In genomic region chr6:10520468-10520867, GRCh38 we compare ENCODE assay signal across 11 cellular contexts. TPM values are rescaled to one million over a fixed set of nuclear protein-coding genes. Genes with fewer than 3 reads are reported as not detected.
DNase-seq lines count a peak whose midpoint lies in the region; ATAC-seq, FAIRE-seq and TF ChIP-seq lines count a peak whose summit lies in the region.
"Had no signal": no experiment of that assay in that cellular context is flagged by ENCODE, and none has a peak within 500 bp of the region (broad histone marks: within the 10 kb centered on the region; RNA-seq: fewer than 3 reads in every experiment).

No MANE protein-coding gene starts in this region.

- H3K9me3 ChIP-seq in A549 = no peaks in the 10 kb centered on the region
- H3K9me3 ChIP-seq: BLaER1, HAP-1 had no signal

- H3K4me3 ChIP-seq in A549 = peak overlapping the region; percentile 34
- H3K4me3 ChIP-seq: BLaER1, HAP-1 had no signal

- POLR2A ChIA-PET in A549 (lab: Yijun Ruan, JAX) = interaction anchor here (1.3 to 1.8 kb wide), 3 partner anchors 10 to 202 kb away, joined by 3 to 7 read pairs (median 4); partner anchors contain the start of genes C6orf52, PAK1IP1 and TMEM14C
- POLR2A ChIA-PET in activated CD4-positive, alpha-beta T cell treated with anti-CD3 and anti-CD28 coated beads, Interleukin-2, amount 10 ng/mL, durations not matched to agents 7 days and 5 days (lab: Charles Lee) = no interaction called here

- peak overlapping the region; percentile 93 for H3K4me2 ChIP-seq in A549
- H3K4me2 ChIP-seq: BLaER1 had no signal

- H3K9me3 Mint-ChIP-seq in activated CD4-positive, alpha-beta T cell treated with anti-CD3 and anti-CD28 coated beads, Interleukin-2, amount 10 ng/mL, durations not matched to agents 7 days and 5 days = no peaks in the 10 kb centered on the region

- no peak for FAIRE-seq in A549 (lab: Jason Lieb, UNC)
- FAIRE-seq: RCC 7860 had no signal

- TF ChIP-seq CTCF in A549 (IDR thresholded peaks at IDR 0.05) = no peak

- TF ChIP-seq RAD21 in A549 (conservative IDR thresholded peaks at IDR 0.05 in 1 of 2, IDR thresholded peaks at IDR 0.05 in 1 of 2) = no peak

- peak; percentile 33 to 35; a peak in 5 of 6 replicates for ATAC-seq in A549
- ATAC-seq in HG02610 (IDR thresholded peaks at IDR 0.05; ENCODE audit: unreplicated experiment) = peak; percentile 30
- no peak for ATAC-seq in GM18517 (IDR thresholded peaks at IDR 0.05; ENCODE audit: unreplicated experiment)

- no peak overlapping the region for H3K4me3 Mint-ChIP-seq in activated CD4-positive, alpha-beta T cell treated with anti-CD3 and anti-CD28 coated beads, Interleukin-2, amount 10 ng/mL, durations not matched to agents 7 days and 5 days

- in situ Hi-C loops in G401 (cut with HindIII; ENCODE audit: low sequenced_read_pairs) = no loop called here

- TF ChIP-seq POLR2A in A549 (IDR thresholded peaks at IDR 0.05; ENCODE audit: low read length) = no peak

- peaks cover 10% of the 10 kb centered on the region for H3K4me1 Mint-ChIP-seq in activated CD4-positive, alpha-beta T cell treated with anti-CD3 and anti-CD28 coated beads, Interleukin-2, amount 10 ng/mL, durations not matched to agents 7 days and 5 days

- 14% methylated on average over 2 of the region's 2 CpGs for WGBS in A549 (ENCODE audit: missing lambda C conversion rate)

- DNase-seq in A549 (ENCODE audit: low read depth in 1 of 2, low spot score in 1 of 2) = no peak
- DNase-seq in SKM-1 (lab: John Stamatoyannopoulos, UW; ENCODE audit: unreplicated experiment) = peak; percentile 40
- peak; percentile 50 for DNase-seq in kidney tubule cell (ENCODE audit: low spot score)
- no peak for DNase-seq in activated CD4-positive, alpha-beta T cell treated with anti-CD3 and anti-CD28 coated beads, Interleukin-2, amount 10 ng/mL, durations not matched to agents 7 days and 5 days
- DNase-seq in G401 (ENCODE audit: low spot score) = no peak
- no peak for DNase-seq in mesenteric fat pad (ENCODE audit: low spot score)

- no peaks in the 10 kb centered on the region for H3K36me3 Mint-ChIP-seq in activated CD4-positive, alpha-beta T cell treated with anti-CD3 and anti-CD28 coated beads, Interleukin-2, amount 10 ng/mL, durations not matched to agents 7 days and 5 days (ENCODE audit: low read depth)

- no peaks in the 10 kb centered on the region for H3K27me3 Mint-ChIP-seq in activated CD4-positive, alpha-beta T cell treated with anti-CD3 and anti-CD28 coated beads, Interleukin-2, amount 10 ng/mL, durations not matched to agents 7 days and 5 days

- no peak for TF ChIP-seq EP300 in A549 (IDR thresholded peaks at IDR 0.05)

- CTCF ChIA-PET in A549 (lab: Yijun Ruan, JAX) = interaction anchor here (1.1 to 1.3 kb wide), 3 partner anchors 10 to 240 kb away, joined by 3 to 6 read pairs (median 4); no protein-coding TSS in a partner anchor
- CTCF ChIA-PET in activated CD4-positive, alpha-beta T cell treated with anti-CD3 and anti-CD28 coated beads, Interleukin-2, amount 10 ng/mL, durations not matched to agents 7 days and 5 days (lab: Charles Lee) = interaction anchor here (0.6 to 1.2 kb wide), 2 partner anchors 9 to 79 kb away, joined by 3 to 4 read pairs; no protein-coding TSS in a partner anchor

- no peak overlapping the region for H3K27ac Mint-ChIP-seq in activated CD4-positive, alpha-beta T cell treated with anti-CD3 and anti-CD28 coated beads, Interleukin-2, amount 10 ng/mL, durations not matched to agents 7 days and 5 days

- H3K27ac ChIP-seq in A549 = peak overlapping the region; percentile 92
- H3K27ac ChIP-seq: BLaER1 had no signal

- peaks cover 41% of the 10 kb centered on the region for H3K4me1 ChIP-seq in A549
- H3K4me1 ChIP-seq: BLaER1 had no signal

TF ChIP-seq in A549, 52 proteins besides CTCF, POLR2A, EP300 and RAD21:
- no peak for TF ChIP-seq ATOH8 (CRISPR knock-in tag; IDR thresholded peaks at IDR 0.05; ENCODE audit: low read depth)
- TF ChIP-seq CEBPB (IDR thresholded peaks at IDR 0.05) = no peak
- TF ChIP-seq MAFK (IDR thresholded peaks at IDR 0.05; ENCODE audit: partially characterized antibody) = no peak
- TF ChIP-seq CHD2 (IDR thresholded peaks at IDR 0.05; ENCODE audit: low read length, partially characterized antibody) = no peak
- TF ChIP-seq ZFP36 (IDR thresholded peaks at IDR 0.05; ENCODE audit: borderline replicate concordance, partially characterized antibody) = no peak
- TF ChIP-seq ESRRA (IDR thresholded peaks at IDR 0.05; ENCODE audit: borderline replicate concordance, low read length) = no peak
- TF ChIP-seq RNF2 (IDR thresholded peaks at IDR 0.05; ENCODE audit: borderline replicate concordance, low read depth) = no peak
- TF ChIP-seq PHF8 (IDR thresholded peaks at IDR 0.05; ENCODE audit: borderline replicate concordance, low read depth) = no peak
- TF ChIP-seq CHD4 (IDR thresholded peaks at IDR 0.05; ENCODE audit: borderline replicate concordance) = no peak
- TF ChIP-seq JUNB (IDR thresholded peaks at IDR 0.05) = no peak

RNA-seq across cellular contexts. Expression of gene GCNT2, which starts 0.7 kb away (rescaled TPM):
- 22.9 and 24.3 TPM in 2 replicates for polyA plus RNA-seq in A549 (2011; rRNA removed)
- polyA plus RNA-seq in A549 (2012; cell fraction: cytosol; rRNA removed) = 3.8 and 4.1 TPM in 2 replicates
- polyA plus RNA-seq in A549 (2012; cell fraction: nucleus; rRNA removed) = 2.4 and 5.2 TPM in 2 replicates
- 16.7 to 19.4 TPM (median 17.1 TPM) in 3 replicates for polyA plus RNA-seq in A549 (2017; fragmentation: RNase III; extraction: RNeasy Plus Mini Kit Qiagen cat#74134 plus additional on column Dnase treatment)
- polyA minus RNA-seq in A549 (2011; rRNA and poly(A)+ RNA removed) = 21.2 and 21.4 TPM in 2 replicates
- 1 to 10 TPM; 5.0 to 5.5 TPM for total RNA-seq in activated CD4-positive, alpha-beta T cell treated with anti-CD3 and anti-CD28 coated beads, Interleukin-2, amount 10 ng/mL, durations not matched to agents 7 days and 5 days
- total RNA-seq in G401 (2014; rRNA removed; shearing (Covaris generic)) = 28.4 and 28.7 TPM in 2 replicates
- 3.0 TPM for total RNA-seq in mesenteric fat pad

Comparison
In these comparisons a context has a peak if more than half of its experiments do, and no peak if none do; other contexts are left out.
1. DNase-seq: peak in SKM-1 (single experiment) and kidney tubule cell (single experiment); none in A549 (0 of 2), activated CD4-positive, alpha-beta T cell treated with anti-CD3 and anti-CD28 coated beads, Interleukin-2, amount 10 ng/mL, durations not matched to agents 7 days and 5 days (single experiment), G401 (single experiment) and mesenteric fat pad (single experiment).